In genomic region chr14:76919811-76920571, GRCh38 we compare ENCODE assay signal across 8 cellular contexts.
DNase-seq lines count a peak whose midpoint lies in the region; ATAC-seq and TF ChIP-seq lines count a peak whose summit lies in the region.

No MANE protein-coding gene starts in this region.

- H3K18ac ChIP-seq in mesendoderm (ENCODE audit: low read length) = peak overlapping the region; percentile 95

- no peak overlapping the region for H3K23ac ChIP-seq in mesendoderm (ENCODE audit: low read length)

- H2BK5ac ChIP-seq in mesendoderm (ENCODE audit: low read length) = peak overlapping the region; percentile 48

- H3K4me1 Mint-ChIP-seq in CD4-positive, alpha-beta memory T cell = peaks cover 24 to 68% (median 49%) of the 10 kb centered on the region in 4 donors

- H3K4ac ChIP-seq in mesendoderm (ENCODE audit: low read depth, low read length) = peak overlapping the region; percentile 95

- intact Hi-C loops in CD4-positive, alpha-beta memory T cell (cut with micrococcal nuclease) = no loop called here
- intact Hi-C loops in tibial artery (cut with DNase I; ENCODE audit: low total_unique reads) = loop anchor here (1.0 to 5.0 kb wide), 3 partner anchors 36 to 132 kb away; partner anchors contain the start of gene IRF2BPL

- no peaks in the 10 kb centered on the region for H3K9me3 ChIP-seq in CD4-positive, alpha-beta memory T cell (ENCODE audit: control insufficient read depth in 1 of 2, low read length in 2 of 2)
- H3K9me3 ChIP-seq in KOPT-K1 (ENCODE audit: insufficient read depth, low read length, poor library complexity, severe bottlenecking) (no peaks in the 10 kb centered on the region), RWPE2 (ENCODE audit: severe bottlenecking) (no peaks in the 10 kb centered on the region), tibial artery (no peaks in the 10 kb centered on the region)

- peaks cover 0 to 1% (median 0%) of the 10 kb centered on the region in 8 donors for H3K9me3 Mint-ChIP-seq in CD4-positive, alpha-beta memory T cell

- H4K5ac ChIP-seq in mesendoderm (ENCODE audit: low read length) = no peak overlapping the region

- H4K8ac ChIP-seq in mesendoderm (ENCODE audit: low read depth, low read length) = no peak overlapping the region

- POLR2A ChIA-PET in CD4-positive, alpha-beta memory T cell (lab: Charles Lee; ENCODE audit: partially characterized antibody) = interaction anchor here (0.6 to 2.8 kb wide), 8 partner anchors 10 to 134 kb away, joined by 3 to 22 read pairs (median 4); no protein-coding TSS in a partner anchor

- H3K27ac Mint-ChIP-seq in CD4-positive, alpha-beta memory T cell = peak overlapping the region in 6 of 7 donors; percentile 35 to 83 (median 66)

- no peak for TF ChIP-seq CTCF in RWPE2 (IDR thresholded peaks at IDR 0.05; ENCODE audit: poor library complexity, severe bottlenecking)
- TF ChIP-seq CTCF in tibial artery (IDR thresholded peaks at IDR 0.05) = no peak

- WGBS in mesendoderm (ENCODE audit: extremely low coverage, insufficient coverage, low lambda C conversion rate) = no CpG with 5 or more reads among the region's 19 CpGs

- no peaks in the 10 kb centered on the region for H3K79me1 ChIP-seq in mesendoderm (ENCODE audit: low read length)

- H3K4me3 Mint-ChIP-seq in CD4-positive, alpha-beta memory T cell = peak overlapping the region in 4 of 8 donors; percentile 25 to 60 (median 50)

- H3K79me2 ChIP-seq in mesendoderm (ENCODE audit: control insufficient read depth, insufficient read depth, low read length) = no peaks in the 10 kb centered on the region

- ATAC-seq in RWPE2 (ENCODE audit: low read depth) (no peak), GM21381 (IDR thresholded peaks at IDR 0.05; ENCODE audit: unreplicated experiment) (no peak)

- no peaks in the 10 kb centered on the region for H3K27me3 ChIP-seq in CD4-positive, alpha-beta memory T cell (ENCODE audit: insufficient read depth, low read length)
- H3K27me3 ChIP-seq in RWPE2 (ENCODE audit: insufficient read depth, poor library complexity, severe bottlenecking) (no peaks in the 10 kb centered on the region), mesendoderm (ENCODE audit: insufficient read depth, low read length, poor library complexity) (no peaks in the 10 kb centered on the region), tibial artery (no peaks in the 10 kb centered on the region)

- H3K56ac ChIP-seq in mesendoderm (ENCODE audit: low read length) = peak overlapping the region; percentile 89

- H3K36me3 Mint-ChIP-seq in CD4-positive, alpha-beta memory T cell = no peaks in the 10 kb centered on the region

- CTCF ChIA-PET in CD4-positive, alpha-beta memory T cell (lab: Charles Lee; ENCODE audit: partially characterized antibody) = interaction anchor here (0.6 to 14.2 kb wide), 11 partner anchors 9 to 914 kb away, joined by 3 to 360 read pairs (median 5); no protein-coding TSS in a partner anchor

- H3K27ac ChIP-seq in CD4-positive, alpha-beta memory T cell (ENCODE audit: low read depth, low read length) = no peak overlapping the region
- peak overlapping the region; percentile 78 for H3K27ac ChIP-seq in KOPT-K1 (ENCODE audit: low read depth, low read length, poor library complexity, severe bottlenecking)
- H3K27ac ChIP-seq in RWPE2 (ENCODE audit: poor library complexity, severe bottlenecking) = peak overlapping the region; percentile 99
- H3K27ac ChIP-seq in mesendoderm (ENCODE audit: low read depth, low read length) = peak overlapping the region; percentile 82
- peak overlapping the region; percentile 79 to 84 for H3K27ac ChIP-seq in tibial artery

- DNase-seq in CD4-positive, alpha-beta memory T cell = peak in 2 of 5 donors; percentile 18 to 40
- DNase-seq in RWPE2 (ENCODE audit: low spot score) (no peak), dermis microvascular lymphatic vessel endothelial cell (ENCODE audit: low read depth in 2 of 2) (peak; percentile 51 to 69), mesendoderm (peak; percentile 93), tibial artery (peak; percentile 44 to 74), GOT3 (lab: John Stamatoyannopoulos, UW) (no peak)

- no peak overlapping the region for H3K4me2 ChIP-seq in mesendoderm (ENCODE audit: low read length)

- no peaks in the 10 kb centered on the region for H3K36me3 ChIP-seq in CD4-positive, alpha-beta memory T cell (ENCODE audit: insufficient read depth, low read length)
- H3K36me3 ChIP-seq in KOPT-K1 (ENCODE audit: insufficient read depth, low read length) (no peaks in the 10 kb centered on the region), RWPE2 (ENCODE audit: low read depth) (no peaks in the 10 kb centered on the region), mesendoderm (ENCODE audit: control insufficient read depth, insufficient read depth, low read length) (no peaks in the 10 kb centered on the region), tibial artery (no peaks in the 10 kb centered on the region)

- no peaks in the 10 kb centered on the region for H3K27me3 Mint-ChIP-seq in CD4-positive, alpha-beta memory T cell

- H2BK120ac ChIP-seq in mesendoderm (ENCODE audit: low read depth, low read length) = peak overlapping the region; percentile 79

- H3K9ac ChIP-seq in mesendoderm (ENCODE audit: low read length) = peak overlapping the region; percentile 57

- peaks cover 33% of the 10 kb centered on the region for H3K4me1 ChIP-seq in CD4-positive, alpha-beta memory T cell (ENCODE audit: insufficient read depth, low read length)
- H3K4me1 ChIP-seq in RWPE2 (ENCODE audit: insufficient read depth, poor library complexity, severe bottlenecking) (peaks cover 31% of the 10 kb centered on the region), mesendoderm (ENCODE audit: control insufficient read depth, low read depth, low read length) (peaks cover 34% of the 10 kb centered on the region), tibial artery (peaks cover 10 to 61% (median 45%) of the 10 kb centered on the region in 4 donors)

- no peak overlapping the region for H3K4me3 ChIP-seq in CD4-positive, alpha-beta memory T cell (ENCODE audit: low read length in 2 of 2)
- H3K4me3 ChIP-seq in RWPE2 (ENCODE audit: severe bottlenecking) (no peak overlapping the region), mesendoderm (ENCODE audit: low read length) (no peak overlapping the region), tibial artery (peak overlapping the region in 1 of 2 donors; percentile 3)

- H2BK15ac ChIP-seq in mesendoderm (replicated peaks; ENCODE audit: low read depth) = no peak overlapping the region

- no peak overlapping the region for H2AK5ac ChIP-seq in mesendoderm (ENCODE audit: low read length)

Comparison
In these comparisons a context has a peak if more than half of its experiments do, and no peak if none do; other contexts are left out.
1. DNase-seq: peak in dermis microvascular lymphatic vessel endothelial cell (2 of 2), mesendoderm (single experiment) and tibial artery (2 of 2); none in RWPE2 (single experiment) and GOT3 (single experiment).